In the genomic region with DNA sequence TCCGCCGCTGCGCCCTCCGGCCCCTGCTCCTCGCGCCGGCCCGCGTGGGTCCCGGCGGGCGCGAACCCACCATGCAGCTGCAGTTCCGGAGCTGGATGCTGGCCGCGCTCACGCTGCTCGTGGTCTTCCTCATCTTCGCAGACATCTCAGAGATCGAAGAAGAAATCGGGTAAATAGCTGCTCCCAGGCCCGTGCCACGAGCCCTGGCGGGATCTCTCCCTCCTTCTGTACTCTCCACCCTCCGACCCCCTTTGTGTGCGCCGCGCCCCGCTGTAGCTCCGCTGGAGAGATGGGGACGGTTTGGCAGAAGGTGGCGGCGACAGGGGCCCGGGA, we compare ENCODE assay signal across 11 cellular contexts. TPM values are rescaled to one million over a fixed set of nuclear protein-coding genes. Genes with fewer than 3 reads are reported as not detected.
A peak's percentile ranks its signal among the peaks of the same experiment; 100 is the strongest.
DNase-seq lines count a peak whose midpoint lies in the region; ATAC-seq, FAIRE-seq and TF ChIP-seq lines count a peak whose summit lies in the region.
"Had no signal": no experiment of that assay in that cellular context is flagged by ENCODE, and none has a peak within 500 bp of the region (broad histone marks: within the 10 kb centered on the region; RNA-seq: fewer than 3 reads in every experiment).

No MANE protein-coding gene starts in this region.

- H3K27me3 ChIP-seq in heart right ventricle (peaks cover 3 to 79% (median 55%) of the 10 kb centered on the region in 7 donors), mammary epithelial cell (ENCODE audit: insufficient read depth, low read length) (peaks cover 18% of the 10 kb centered on the region), small intestine (ENCODE audit: control insufficient read depth in 2 of 2, insufficient read depth in 2 of 2, low read length in 2 of 2) (peaks cover 14 to 31% of the 10 kb centered on the region in 2 donors)

- no peaks in the 10 kb centered on the region for H3K4me1 Mint-ChIP-seq in memory B cell

- H2AFZ ChIP-seq in mammary epithelial cell (ENCODE audit: low read depth, low read length): peak overlapping the region; percentile 64

- H3K4me3 ChIP-seq in heart right ventricle: peak overlapping the region; percentile 19 to 64 (median 52)
- H3K4me3 ChIP-seq in mammary epithelial cell (replicated peaks in 1 of 3; ENCODE audit: insufficient read depth in 1 of 3, low read depth in 2 of 3, low read length in 3 of 3): peak overlapping the region; percentile 9 to 42 (median 34)
- H3K4me3 ChIP-seq in small intestine (ENCODE audit: low read depth in 1 of 2, low read length in 2 of 2): no peak overlapping the region

- TF ChIP-seq CTCF in heart right ventricle (IDR thresholded peaks at IDR 0.05): no peak
- TF ChIP-seq CTCF in mammary epithelial cell (conservative IDR thresholded peaks at IDR 0.05 in 1 of 2, IDR thresholded peaks at IDR 0.05 in 1 of 2; ENCODE audit: extremely low read depth in 1 of 2, insufficient read depth in 1 of 2, low read depth in 1 of 2, low read length in 2 of 2): no peak

- H3K27ac ChIP-seq in heart right ventricle (peak overlapping the region in 1 of 10 donors; percentile 37), mammary epithelial cell (ENCODE audit: insufficient read depth, low read depth, low read length) (no peak overlapping the region), small intestine (ENCODE audit: low read depth in 1 of 2, low read length in 1 of 2) (no peak overlapping the region)

- H3K36me3 Mint-ChIP-seq in memory B cell: no peaks in the 10 kb centered on the region

- no peak for DNase-seq in heart right ventricle
- no peak for DNase-seq in cardiac septum (ENCODE audit: low spot score)
- no peak for DNase-seq in mammary epithelial cell
- DNase-seq in memory B cell (ENCODE audit: low spot score in 2 of 2): no peak
- DNase-seq in small intestine: no peak
- no peak for DNase-seq in NCI-H187 (lab: John Stamatoyannopoulos, UW)
- no peak for DNase-seq in left lobe of liver (ENCODE audit: low spot score)
- DNase-seq: stimulated activated naive B cell treated with anti-CD40 and anti-IgM and Interleukin-4, amounts not matched to agents 10 μg/mL and 1 μg/mL and 100 μg/mL, for 72 hours had no signal

- peaks cover 24% of the 10 kb centered on the region for H3K27me3 Mint-ChIP-seq in memory B cell

- peak overlapping the region; percentile 91 for H3K4me2 ChIP-seq in mammary epithelial cell (ENCODE audit: insufficient read depth, low read depth, low read length)

- FAIRE-seq in small intestine (lab: Jason Lieb, UNC): no peak
- FAIRE-seq: islet of Langerhans had no signal

- H4K20me1 ChIP-seq in mammary epithelial cell (ENCODE audit: insufficient read depth, low read length): no peaks in the 10 kb centered on the region

- H3K9ac ChIP-seq in mammary epithelial cell (ENCODE audit: insufficient read depth, low read length): no peak overlapping the region

- in situ Hi-C loops in mammary epithelial cell (cut with MboI; ENCODE audit: low sequenced_read_pairs in 2 of 2): no loop called here

- no peaks in the 10 kb centered on the region for H3K36me3 ChIP-seq in heart right ventricle
- H3K36me3 ChIP-seq in mammary epithelial cell (ENCODE audit: insufficient read depth, low read length): no peaks in the 10 kb centered on the region
- no peaks in the 10 kb centered on the region for H3K36me3 ChIP-seq in small intestine (ENCODE audit: control insufficient read depth in 2 of 2, insufficient read depth in 2 of 2, low read length in 2 of 2)

- dilution Hi-C loops in mammary epithelial cell (cut with HindIII; ENCODE audit: low sequenced_read_pairs): no loop called here

- no peak overlapping the region for H3K27ac Mint-ChIP-seq in memory B cell
- H3K27ac Mint-ChIP-seq: stimulated activated naive B cell treated with anti-CD40 and anti-IgM and Interleukin-4, amounts not matched to agents 10 μg/mL and 1 μg/mL and 100 μg/mL, for 72 hours had no signal

- intact Hi-C loops in heart right ventricle (cut with DNase I): loop anchor here in 2 of 10 donors (10.0 kb wide), 3 partner anchors 61 to 321 kb away; no protein-coding TSS in a partner anchor
- intact Hi-C loops in cardiac septum (cut with DNase I): loop anchor here (5.0 kb wide), 2 partner anchors 252 to 297 kb away; no protein-coding TSS in a partner anchor
- intact Hi-C loops in mammary epithelial cell (cut with micrococcal nuclease): loop anchor here (5.0 kb wide), 1 partner anchor 117 kb away; no protein-coding TSS in a partner anchor

- WGBS in heart right ventricle, 2 donors: 0 to 1% methylated on average over 33 to 34 of the region's 34 CpGs
- WGBS in mammary epithelial cell (ENCODE audit: low coverage, missing lambda C conversion rate): under 1% methylated on average over 16 of the region's 34 CpGs
- 1 to 6% (median 3%) methylated on average over 21 to 34 of the region's 34 CpGs for WGBS in small intestine, 3 donors

- no peaks in the 10 kb centered on the region for H3K79me2 ChIP-seq in mammary epithelial cell (ENCODE audit: insufficient read depth, low read length)

- H3K9me3 Mint-ChIP-seq in memory B cell: no peaks in the 10 kb centered on the region
- H3K9me3 Mint-ChIP-seq: stimulated activated naive B cell treated with anti-CD40 and anti-IgM and Interleukin-4, amounts not matched to agents 10 μg/mL and 1 μg/mL and 100 μg/mL, for 72 hours had no signal

- peak in 1 of 8 donors; percentile 4 for ATAC-seq in heart right ventricle
- no peak for ATAC-seq in memory B cell (ENCODE audit: low read depth)
- no peak for ATAC-seq in left lobe of liver
- no peak for ATAC-seq in esophagus mucosa
- ATAC-seq: HCT116; stimulated activated naive B cell treated with anti-CD40 and anti-IgM and Interleukin-4, amounts not matched to agents 10 μg/mL and 1 μg/mL and 100 μg/mL, for 72 hours had no signal

- H3K9me3 ChIP-seq in heart right ventricle (no peaks in the 10 kb centered on the region), mammary epithelial cell (replicated peaks; ENCODE audit: insufficient read depth, low read length) (no peaks in the 10 kb centered on the region), small intestine (ENCODE audit: control insufficient read depth, low read depth) (no peaks in the 10 kb centered on the region)

- peak overlapping the region; percentile 17 for H3K4me3 Mint-ChIP-seq in memory B cell
- H3K4me3 Mint-ChIP-seq: stimulated activated naive B cell treated with anti-CD40 and anti-IgM and Interleukin-4, amounts not matched to agents 10 μg/mL and 1 μg/mL and 100 μg/mL, for 72 hours had no signal

- peaks cover 0 to 29% (median 6%) of the 10 kb centered on the region in 9 donors for H3K4me1 ChIP-seq in heart right ventricle
- H3K4me1 ChIP-seq in mammary epithelial cell (ENCODE audit: insufficient read depth, low read length): peaks cover 9% of the 10 kb centered on the region
- no peaks in the 10 kb centered on the region for H3K4me1 ChIP-seq in small intestine (ENCODE audit: control insufficient read depth in 2 of 2, insufficient read depth in 1 of 2, low read depth in 1 of 2, low read length in 1 of 2)

- no TSS peak for BruUV-seq in mammary epithelial cell (replicated peaks; lab: Mats Ljungman, UMichigan)

- CTCF ChIA-PET in mammary epithelial cell (lab: Charles Lee; ENCODE audit: low non-redundant PET): interaction anchor here (0.7 kb wide), 1 partner anchor 297 kb away, joined by 3 read pairs; no protein-coding TSS in a partner anchor

RNA-seq across cellular contexts. Expression of gene ST8SIA2, which starts 0.3 kb away (rescaled TPM):
- total RNA-seq in heart right ventricle (10 to 100 TPM in 2 of 10 donors, 1 to 10 TPM in 6, under 1 TPM in 2; 0.41 to 12.2 (median 4.7) TPM), cardiac septum (10.1 TPM), mammary epithelial cell (1 to 10 TPM; 2.4 to 4.8 TPM), left lobe of liver (not detected), esophagus mucosa (0.16 TPM)
- polyA plus RNA-seq in heart right ventricle (1 to 10 TPM in 1 of 2 donors, under 1 TPM in 1; 0.23 to 1.2 TPM), mammary epithelial cell (0.42 TPM), small intestine (under 1 TPM in 1 of 3 donors, not detected in 2; 0.01 TPM)
- polyA minus RNA-seq in mammary epithelial cell: not detected

Comparison
In these comparisons a context has a peak if more than half of its experiments do, and no peak if none do; other contexts are left out.
1. H3K4me3 ChIP-seq: peak in heart right ventricle (10 of 10) and mammary epithelial cell (3 of 3); none in small intestine (0 of 2).